In the genomic region with DNA sequence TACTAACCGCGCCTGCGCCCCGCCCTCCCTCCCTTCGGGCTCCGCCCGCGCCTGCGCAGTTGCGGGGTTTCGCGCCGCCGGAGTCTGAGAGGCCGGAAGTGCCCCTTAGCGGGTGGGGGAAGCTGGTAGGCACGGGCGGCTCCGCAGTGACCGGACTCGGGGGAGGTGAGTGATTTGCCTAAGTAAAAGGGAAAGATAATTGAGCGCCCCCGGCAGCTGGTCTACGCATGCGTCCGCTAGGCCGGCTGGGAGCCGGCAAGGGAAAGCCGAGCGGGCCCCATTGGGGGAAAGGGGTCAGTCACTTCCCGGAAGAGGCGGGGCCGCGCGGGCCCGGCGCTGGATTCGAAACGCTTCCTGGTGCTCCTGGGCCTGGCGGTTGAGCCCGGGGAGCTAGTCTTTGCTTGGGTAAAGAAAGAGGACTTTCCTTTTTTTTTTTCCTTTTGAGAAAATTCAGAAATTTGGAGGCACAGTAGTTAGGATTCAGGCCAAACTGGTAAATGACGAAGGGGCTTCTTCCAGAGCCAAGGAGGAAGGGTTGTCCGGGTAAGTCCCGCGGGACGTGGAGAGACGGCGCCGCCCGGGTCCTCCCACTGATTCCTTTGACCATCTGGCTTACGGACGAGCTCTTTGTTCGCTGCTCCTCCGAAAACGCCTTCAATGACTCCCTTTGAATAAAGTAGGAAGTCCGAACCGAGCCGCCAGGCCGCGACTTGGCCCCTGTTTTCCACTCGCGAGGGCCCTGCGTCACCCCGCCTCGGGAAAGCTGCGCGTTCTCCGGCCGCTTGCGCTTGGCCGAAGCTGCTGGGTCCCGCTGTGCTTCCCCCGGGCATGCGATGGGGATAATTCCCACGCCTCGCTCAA, we compare ENCODE assay signal across 1 cellular context.
TF ChIP-seq lines count a peak whose summit lies in the region.

GEN1 (plus strand) TSS at position 336 of the 861 bp plus-strand sequence. CDS start 5,806 bp downstream, outside the sequence.
SMC6 (minus strand) TSS at position 8 of the 861 bp plus-strand sequence. CDS start 7,864 bp downstream, outside the sequence.

TF ChIP-seq in H1, 55 proteins besides CTCF, POLR2A, EP300 and RAD21 (continues in another document):
- TF ChIP-seq POLR2AphosphoS5 (IDR thresholded peaks at IDR 0.05; ENCODE audit: low read depth, low read length) (peak; percentile 28), CHD1 (IDR thresholded peaks at IDR 0.05; ENCODE audit: low read depth, low read length) (no peak), MAFK (IDR thresholded peaks at IDR 0.05; ENCODE audit: low read depth, low read length) (no peak), TAF7 (optimal IDR thresholded peaks at IDR 0.05; ENCODE audit: borderline replicate concordance, low read depth, low read length) (no peak), CHD7 (IDR thresholded peaks at IDR 0.05; ENCODE audit: insufficient replicate concordance, low read length) (no peak), RBBP5 (IDR thresholded peaks at IDR 0.05; ENCODE audit: borderline replicate concordance, low read depth, low read length) (peak; percentile 56; the same call in 1 of the 2 replicates), TCF12 (IDR thresholded peaks at IDR 0.05; ENCODE audit: low read depth, low read length) (no peak), SIRT6 (IDR thresholded peaks at IDR 0.05; ENCODE audit: low read length) (peak; percentile 51), CEBPB (IDR thresholded peaks at IDR 0.05; ENCODE audit: low read depth, low read length) (no peak), JUN (IDR thresholded peaks at IDR 0.05; ENCODE audit: low read depth, low read length) (no peak), GTF2F1 (IDR thresholded peaks at IDR 0.05; ENCODE audit: borderline replicate concordance, low read depth, low read length) (peak; percentile 65), USF2 (IDR thresholded peaks at IDR 0.05; ENCODE audit: low read length) (no peak), SP2 (IDR thresholded peaks at IDR 0.05; ENCODE audit: low read length) (no peak), EZH2 (IDR thresholded peaks at IDR 0.05; ENCODE audit: low read depth, low read length, severe bottlenecking) (no peak), NRF1 (IDR thresholded peaks at IDR 0.05; ENCODE audit: low read depth, low read length) (peak; percentile 61), SRF (IDR thresholded peaks at IDR 0.05; ENCODE audit: low read depth, low read length) (no peak), CTBP2 (IDR thresholded peaks at IDR 0.05; ENCODE audit: borderline replicate concordance, insufficient read depth, insufficient read length, low read length) (no peak), ASH2L (IDR thresholded peaks at IDR 0.05; ENCODE audit: low read length) (peak; percentile 82), TAF1 (IDR thresholded peaks at IDR 0.05; ENCODE audit: low read depth, low read length) (peak; percentile 50; the same call in 1 of the 2 replicates), KDM4A (IDR thresholded peaks at IDR 0.05; ENCODE audit: low read depth, low read length, severe bottlenecking) (peak; percentile 41), FOSL1 (IDR thresholded peaks at IDR 0.05; ENCODE audit: insufficient read depth, low read depth, low read length) (no peak), BACH1 (IDR thresholded peaks at IDR 0.05; ENCODE audit: low read length) (no peak), CBX8 (IDR thresholded peaks at IDR 0.05; ENCODE audit: borderline replicate concordance, low read depth, low read length) (no peak), SAP30 (IDR thresholded peaks at IDR 0.05; ENCODE audit: insufficient read depth, insufficient replicate concordance, low read length) (no peak), KDM1A (IDR thresholded peaks at IDR 0.05; ENCODE audit: borderline replicate concordance, low read length) (no peak), SUZ12 (IDR thresholded peaks at IDR 0.05; ENCODE audit: low read length) (no peak), E2F6 (IDR thresholded peaks at IDR 0.05) (no peak), SP1 (IDR thresholded peaks at IDR 0.05; ENCODE audit: low read depth, low read length) (no peak), YY1 (IDR thresholded peaks at IDR 0.05; ENCODE audit: low read depth, low read length) (0 out of 2 replicates have a peak, but pooled peaks have one; percentile 9), ATF3 (IDR thresholded peaks at IDR 0.05; ENCODE audit: insufficient read depth, low read depth, low read length) (no peak), BCL11A (IDR thresholded peaks at IDR 0.05; ENCODE audit: low read depth in 2 of 2, low read length in 2 of 2) (no peak), RNF2 (IDR thresholded peaks at IDR 0.05; ENCODE audit: borderline replicate concordance, low read depth, low read length, missing control alignments, poor library complexity, severe bottlenecking) (no peak), PHF8 (conservative IDR thresholded peaks at IDR 0.05; ENCODE audit: low read depth, low read length) (peak; percentile 72), CREB1 (IDR thresholded peaks at IDR 0.05) (no peak), JUND (IDR thresholded peaks at IDR 0.05; ENCODE audit: low read length) (no peak), HDAC6 (IDR thresholded peaks at IDR 0.05; ENCODE audit: low read depth, low read length) (no peak), EGR1 (IDR thresholded peaks at IDR 0.05; ENCODE audit: borderline replicate concordance, low read depth, low read length) (peak; percentile 92), BRCA1 (IDR thresholded peaks at IDR 0.05; ENCODE audit: low read depth, low read length) (no peak), GABPA (IDR thresholded peaks at IDR 0.05; ENCODE audit: borderline replicate concordance, insufficient read depth, low read length) (no peak), CHD2 (IDR thresholded peaks at IDR 0.05; ENCODE audit: low read length) (no peak), NANOG (IDR thresholded peaks at IDR 0.05; ENCODE audit: insufficient read depth, low read depth, low read length, poor library complexity, severe bottlenecking) (no peak), HDAC2 (IDR thresholded peaks at IDR 0.05; ENCODE audit: borderline replicate concordance in 1 of 2, low read depth in 2 of 2, low read length in 2 of 2) (0 out of 4 replicates have a peak, but pooled peaks of 1 of the 2 experiments have one; percentile 36), KDM5A (IDR thresholded peaks at IDR 0.05; ENCODE audit: low read length) (no peak), TEAD4 (IDR thresholded peaks at IDR 0.05; ENCODE audit: low read depth, low read length) (no peak), TBP (IDR thresholded peaks at IDR 0.05; ENCODE audit: low read depth, low read length) (no peak), CBX5 (IDR thresholded peaks at IDR 0.05; ENCODE audit: low read depth, low read length) (no peak), SP4 (IDR thresholded peaks at IDR 0.05; ENCODE audit: low read length) (no peak; the same call in 1 of the 2 replicates), SIX5 (IDR thresholded peaks at IDR 0.05; ENCODE audit: low read depth, low read length) (no peak), RXRA (IDR thresholded peaks at IDR 0.05; ENCODE audit: insufficient read depth, low read depth, low read length) (no peak), ZNF274 (IDR thresholded peaks at IDR 0.05; ENCODE audit: borderline replicate concordance, extremely low read depth, low read length) (no peak), RFX5 (IDR thresholded peaks at IDR 0.05; ENCODE audit: borderline replicate concordance, low read depth, low read length) (no peak), POU5F1 (IDR thresholded peaks at IDR 0.05; ENCODE audit: low read depth, low read length) (no peak)
- TF ChIP-seq, protein P1, sequence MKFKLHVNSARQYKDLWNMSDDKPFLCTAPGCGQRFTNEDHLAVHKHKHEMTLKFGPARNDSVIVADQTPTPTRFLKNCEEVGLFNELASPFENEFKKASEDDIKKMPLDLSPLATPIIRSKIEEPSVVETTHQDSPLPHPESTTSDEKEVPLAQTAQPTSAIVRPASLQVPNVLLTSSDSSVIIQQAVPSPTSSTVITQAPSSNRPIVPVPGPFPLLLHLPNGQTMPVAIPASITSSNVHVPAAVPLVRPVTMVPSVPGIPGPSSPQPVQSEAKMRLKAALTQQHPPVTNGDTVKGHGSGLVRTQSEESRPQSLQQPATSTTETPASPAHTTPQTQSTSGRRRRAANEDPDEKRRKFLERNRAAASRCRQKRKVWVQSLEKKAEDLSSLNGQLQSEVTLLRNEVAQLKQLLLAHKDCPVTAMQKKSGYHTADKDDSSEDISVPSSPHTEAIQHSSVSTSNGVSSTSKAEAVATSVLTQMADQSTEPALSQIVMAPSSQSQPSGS (IDR thresholded peaks at IDR 0.05; ENCODE audit: low read length): no peak
- TF ChIP-seq, protein P2, sequence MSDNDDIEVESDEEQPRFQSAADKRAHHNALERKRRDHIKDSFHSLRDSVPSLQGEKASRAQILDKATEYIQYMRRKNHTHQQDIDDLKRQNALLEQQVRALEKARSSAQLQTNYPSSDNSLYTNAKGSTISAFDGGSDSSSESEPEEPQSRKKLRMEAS (IDR thresholded peaks at IDR 0.05): no peak; the same call in 1 of the 2 replicates
